ENCODE assay signal across 9 cellular contexts in genomic region chr3:96370637-96371036, GRCh38.
"Had no signal": no experiment of that assay in that cellular context is flagged by ENCODE, and none has a peak within 500 bp of the region (broad histone marks: within the 10 kb centered on the region; RNA-seq: fewer than 3 reads in every experiment).

No MANE protein-coding gene starts in this region.

- H3K9me3 ChIP-seq: HAP-1 had no signal

- H3K9ac ChIP-seq: GM23248 had no signal

- H2AFZ ChIP-seq: GM23248 had no signal

- DNase-seq: GM23248, GOT3, H7, HFFc6 had no signal

- H3K4me1 Mint-ChIP-seq: IgD-negative memory B cell had no signal

- H3K27ac Mint-ChIP-seq: HFFc6, IgD-negative memory B cell had no signal

- H3K4me1 ChIP-seq: HAP-1 had no signal

- H3K4me3 ChIP-seq: GM23248, HAP-1 had no signal

- ATAC-seq: HCT116, HepG2 had no signal

- H3K27ac ChIP-seq: GM23248, HL-60 had no signal

- H3K4me3 Mint-ChIP-seq: HFFc6, IgD-negative memory B cell had no signal

- H3K27me3 Mint-ChIP-seq: IgD-negative memory B cell had no signal

- H3K36me3 ChIP-seq: HAP-1 had no signal
